9 cellular contexts compared by ENCODE assay signal in the genomic region with DNA sequence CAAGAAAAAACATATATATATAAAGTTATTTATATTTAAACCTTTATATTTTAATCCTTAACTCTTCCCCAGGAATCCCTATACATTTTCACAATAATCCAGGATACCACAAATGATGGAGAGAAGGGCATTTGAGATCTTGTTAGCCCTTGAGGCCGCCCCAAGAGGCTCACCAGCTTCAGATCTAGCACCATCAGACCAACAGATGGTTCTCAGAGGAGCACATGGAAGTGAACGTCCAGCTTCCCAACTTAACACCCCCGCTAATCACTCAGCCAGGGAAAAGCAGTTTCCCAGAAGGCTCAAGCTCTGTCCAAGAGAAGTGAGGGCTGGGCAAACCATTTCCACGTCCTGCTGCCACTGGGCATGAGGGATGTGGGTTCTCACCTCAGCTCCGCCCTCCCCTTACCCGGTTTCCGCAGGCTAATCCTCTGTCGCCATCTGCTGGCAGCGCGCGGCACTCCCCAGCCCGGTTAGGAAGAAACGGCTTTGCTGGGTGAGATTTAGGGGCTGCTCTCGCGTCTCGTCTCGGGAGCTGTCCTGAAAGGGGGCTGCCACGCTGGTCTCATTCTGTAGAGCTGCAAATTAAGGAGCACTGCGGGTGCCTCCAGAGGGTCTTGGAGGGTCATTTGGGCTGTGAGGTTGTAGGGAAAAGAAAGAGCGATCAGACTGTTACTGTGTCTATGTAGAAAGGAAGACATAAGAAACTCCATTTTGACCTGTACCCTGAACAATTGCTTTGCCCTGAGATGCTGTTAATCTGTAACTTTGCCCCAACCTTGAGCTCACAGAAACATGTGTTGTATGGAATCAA. TPM values are rescaled to one million over a fixed set of nuclear protein-coding genes. Genes with fewer than 3 reads are reported as not detected.
DNase-seq lines count a peak whose midpoint lies in the region; ATAC-seq, FAIRE-seq and TF ChIP-seq lines count a peak whose summit lies in the region.
"Had no signal": no experiment of that assay in that cellular context is flagged by ENCODE, and none has a peak within 500 bp of the region (broad histone marks: within the 10 kb centered on the region; RNA-seq: fewer than 3 reads in every experiment).

No MANE protein-coding gene starts in this region.

- intact Hi-C loops in CD14-positive monocyte (cut with micrococcal nuclease) (no loop called here), endothelial cell of umbilical vein (cut with micrococcal nuclease) (loop anchor here (1.0 kb wide), 4 partner anchors 39 to 482 kb away; no protein-coding TSS in a partner anchor)

- peaks cover 0 to 3% (median 0%) of the 10 kb centered on the region in 3 donors for H3K27me3 Mint-ChIP-seq in CD14-positive monocyte (ENCODE audit: low read depth in 3 of 3)

- CTCF ChIA-PET in endothelial cell of umbilical vein (lab: Charles Lee): interaction anchor here (0.5 to 2.3 kb wide), 49 partner anchors 8 to 1568 kb away, joined by 3 to 59 read pairs (median 5); partner anchors contain the start of genes DTX4, FAM111B and OR9I1

- FAIRE-seq in endothelial cell of umbilical vein (lab: Jason Lieb, UNC): peak; percentile 78

- peaks cover 60 to 65% of the 10 kb centered on the region in 2 donors for H3K36me3 Mint-ChIP-seq in CD14-positive monocyte

- peak overlapping the region; percentile 78 to 97 for H3K4me3 Mint-ChIP-seq in CD14-positive monocyte

- H3K4me3 ChIP-seq in NT2/D1 (ENCODE audit: insufficient read length, low read depth) (no peak overlapping the region), endothelial cell of umbilical vein (replicated peaks in 1 of 3; ENCODE audit: insufficient read depth in 1 of 3, low read depth in 1 of 3, low read length in 3 of 3) (no peak overlapping the region)

- H3K9me3 ChIP-seq in NT2/D1 (ENCODE audit: insufficient read depth, low read length): peaks cover 28% of the 10 kb centered on the region; the same call in 1 of the 2 replicates
- H3K9me3 ChIP-seq in endothelial cell of umbilical vein (replicated peaks; ENCODE audit: control insufficient read depth, insufficient read depth, low read length): peaks cover 2% of the 10 kb centered on the region

- H3K9ac ChIP-seq in NT2/D1 (ENCODE audit: insufficient read length, low read depth) (peak overlapping the region; percentile 65), endothelial cell of umbilical vein (replicated peaks; ENCODE audit: extremely low read depth, insufficient read depth, low read length) (peak overlapping the region; percentile 20)

- H3K4me1 ChIP-seq in NT2/D1 (ENCODE audit: insufficient read depth, insufficient read length) (no peaks in the 10 kb centered on the region), endothelial cell of umbilical vein (ENCODE audit: control insufficient read depth, extremely low read depth, insufficient read depth, low read length) (no peaks in the 10 kb centered on the region)

- peaks cover 13% of the 10 kb centered on the region for H3K27me3 ChIP-seq in NT2/D1 (ENCODE audit: insufficient read depth, insufficient read length)
- H3K27me3 ChIP-seq in endothelial cell of umbilical vein (ENCODE audit: control insufficient read depth in 2 of 2, insufficient read depth in 2 of 2, low read length in 2 of 2): no peaks in the 10 kb centered on the region

- DNase-seq in CD14-positive monocyte (ENCODE audit: low spot score) (peak; percentile 76), NT2/D1 (ENCODE audit: low read depth, low spot score) (peak; percentile 69), endothelial cell of umbilical vein (ENCODE audit: low read depth, low spot score) (peak; percentile 82), myocyte (ENCODE audit: low read depth) (peak; percentile 82)
- DNase-seq in activated CD8-positive, alpha-beta memory T cell treated with anti-CD3 and anti-CD28 coated beads, Interleukin-2, amount 50 U/mL, for 1 hour (ENCODE audit: extremely low read depth): peak; percentile 46
- peak; percentile 96 for DNase-seq in stimulated activated CD8-positive, alpha-beta memory T cell treated with anti-CD3 and anti-CD28 coated beads, Interleukin-4, amount 100 ng/mL, for 48 hours

- POLR2A ChIA-PET in endothelial cell of umbilical vein (lab: Charles Lee): no interaction called here

- H3K9me1 ChIP-seq in endothelial cell of umbilical vein (replicated peaks; ENCODE audit: control insufficient read depth, extremely low read depth, insufficient read depth, low read length): no peaks in the 10 kb centered on the region

- H3K79me2 ChIP-seq in endothelial cell of umbilical vein (ENCODE audit: control insufficient read depth, insufficient read depth, low read length): no peaks in the 10 kb centered on the region

- no peak for TF ChIP-seq POLR2A in endothelial cell of umbilical vein (IDR thresholded peaks at IDR 0.05; ENCODE audit: low read depth, low read length)

- H4K20me1 ChIP-seq in endothelial cell of umbilical vein (replicated peaks; ENCODE audit: control insufficient read depth, extremely low read depth, insufficient read depth, low read length): no peaks in the 10 kb centered on the region

- peak overlapping the region; percentile 42 for H3K4me2 ChIP-seq in endothelial cell of umbilical vein (ENCODE audit: insufficient read depth, low read length)

- peak; percentile 95 for ATAC-seq in GM19455 (IDR thresholded peaks at IDR 0.05; ENCODE audit: unreplicated experiment)
- peak; percentile 96 for ATAC-seq in HG03565 (IDR thresholded peaks at IDR 0.05; ENCODE audit: unreplicated experiment)

- peaks cover 18 to 27% (median 23%) of the 10 kb centered on the region in 7 donors for H3K9me3 Mint-ChIP-seq in CD14-positive monocyte

- peak overlapping the region in 5 of 7 donors; percentile 19 to 87 (median 62) for H3K27ac Mint-ChIP-seq in CD14-positive monocyte

- TF ChIP-seq CTCF in CD14-positive monocyte (IDR thresholded peaks at IDR 0.05): peak; percentile 97
- peak; percentile 98 to 99 for TF ChIP-seq CTCF in endothelial cell of umbilical vein (IDR thresholded peaks at IDR 0.05; ENCODE audit: extremely low read depth in 1 of 2, insufficient read depth in 1 of 2, low read depth in 1 of 2, low read length in 2 of 2)

- no peak overlapping the region for H3K27ac ChIP-seq in endothelial cell of umbilical vein (ENCODE audit: insufficient read depth, low read depth, low read length)

- H3K4me1 Mint-ChIP-seq in CD14-positive monocyte: peaks cover 6% of the 10 kb centered on the region

- H3K36me3 ChIP-seq in NT2/D1 (ENCODE audit: insufficient read depth, insufficient read length, low read length) (no peaks in the 10 kb centered on the region), endothelial cell of umbilical vein (ENCODE audit: control insufficient read depth in 2 of 2, extremely low read depth in 1 of 2, insufficient read depth in 2 of 2, low read length in 2 of 2) (no peaks in the 10 kb centered on the region)

- BruUV-seq in endothelial cell of umbilical vein (replicated peaks; lab: Mats Ljungman, UMichigan): no TSS peak

- peak overlapping the region; percentile 91 for H2AFZ ChIP-seq in endothelial cell of umbilical vein (ENCODE audit: low read depth, low read length)

- dilution Hi-C loops in endothelial cell of umbilical vein (cut with MboI; ENCODE audit: extremely low pct_ligation_motif_present, low sequenced_read_pairs): no loop called here

TF ChIP-seq in endothelial cell of umbilical vein, 7 proteins besides CTCF, POLR2A, EP300 and RAD21 (continues in another document):
- no peak for TF ChIP-seq JUN (IDR thresholded peaks at IDR 0.05; ENCODE audit: borderline replicate concordance, insufficient read depth, insufficient read length, low read depth)

RNA-seq across cellular contexts. Expression of gene FAM111A, which starts 6.8 kb away (rescaled TPM):
- polyA plus RNA-seq in CD14-positive monocyte: 10 to 100 TPM; 34.6 to 55.7 TPM
- 53.0 and 57.4 TPM in 2 replicates for total RNA-seq in endothelial cell of umbilical vein
- 13.6 and 20.1 TPM in 2 replicates for polyA plus RNA-seq in endothelial cell of umbilical vein
- polyA plus RNA-seq in endothelial cell of umbilical vein (2011; cell fraction: cytosol; rRNA removed): 20.4 and 22.5 TPM in 2 replicates
- polyA plus RNA-seq in endothelial cell of umbilical vein (2011; cell fraction: nucleus; rRNA removed): 112 and 119 TPM in 2 replicates
- polyA plus RNA-seq in endothelial cell of umbilical vein (2012): 20.2 and 27.4 TPM in 2 replicates
- polyA minus RNA-seq in endothelial cell of umbilical vein: 32.8 and 33.6 TPM in 2 replicates
- polyA minus RNA-seq in endothelial cell of umbilical vein (2011; cell fraction: cytosol; rRNA and poly(A)+ RNA removed): 19.9 TPM
- polyA minus RNA-seq in endothelial cell of umbilical vein (2011; cell fraction: nucleus; rRNA and poly(A)+ RNA removed): 38.8 and 47.7 TPM in 2 replicates
- total RNA-seq in myocyte: 12.6 and 13.3 TPM in 2 replicates
- 10.1 TPM for polyA plus RNA-seq in myocyte (2012)

RNA-seq across cellular contexts. Expression of gene FAM111B, which starts 28.8 kb away (rescaled TPM):
- polyA plus RNA-seq in CD14-positive monocyte (under 1 TPM in 1 of 2 donors, not detected in 1; 0.09 TPM), endothelial cell of umbilical vein (2.0 and 2.7 TPM in 2 replicates)
- total RNA-seq in endothelial cell of umbilical vein (17.4 and 21.9 TPM in 2 replicates), myocyte (0.05 and 1.7 TPM in 2 replicates)
- polyA plus RNA-seq in endothelial cell of umbilical vein (2011; cell fraction: cytosol; rRNA removed): 5.8 and 6.6 TPM in 2 replicates
- 5.8 and 7.2 TPM in 2 replicates for polyA plus RNA-seq in endothelial cell of umbilical vein (2011; cell fraction: nucleus; rRNA removed)
- 6.1 and 12.9 TPM in 2 replicates for polyA plus RNA-seq in endothelial cell of umbilical vein (2012)
- 5.5 and 7.1 TPM in 2 replicates for polyA minus RNA-seq in endothelial cell of umbilical vein
- 22.5 TPM for polyA minus RNA-seq in endothelial cell of umbilical vein (2011; cell fraction: cytosol; rRNA and poly(A)+ RNA removed)
- polyA minus RNA-seq in endothelial cell of umbilical vein (2011; cell fraction: nucleus; rRNA and poly(A)+ RNA removed): 13.1 and 21.8 TPM in 2 replicates
- 0.03 TPM for polyA plus RNA-seq in myocyte (2012)

RNA-seq across cellular contexts. Expression of gene DTX4, which starts 36.1 kb away (rescaled TPM):
- 1 to 10 TPM; 1.1 to 1.9 TPM for polyA plus RNA-seq in CD14-positive monocyte
- 0.51 and 0.91 TPM in 2 replicates for total RNA-seq in endothelial cell of umbilical vein
- polyA plus RNA-seq in endothelial cell of umbilical vein: 0.06 and 0.08 TPM in 2 replicates
- polyA plus RNA-seq in endothelial cell of umbilical vein (2011; cell fraction: cytosol; rRNA removed): 0.06 and 0.08 TPM in 2 replicates
- polyA plus RNA-seq in endothelial cell of umbilical vein (2011; cell fraction: nucleus; rRNA removed): 0.14 and 0.18 TPM in 2 replicates
- 0.27 and 0.49 TPM in 2 replicates for polyA plus RNA-seq in endothelial cell of umbilical vein (2012)
- polyA minus RNA-seq in endothelial cell of umbilical vein: 0.19 and 0.34 TPM in 2 replicates
- polyA minus RNA-seq in endothelial cell of umbilical vein (2011; cell fraction: cytosol; rRNA and poly(A)+ RNA removed): 5.6 TPM
- polyA minus RNA-seq in endothelial cell of umbilical vein (2011; cell fraction: nucleus; rRNA and poly(A)+ RNA removed): 0.05 and 0.24 TPM in 2 replicates
- 7.9 and 8.2 TPM in 2 replicates for total RNA-seq in myocyte
- 53.3 TPM for polyA plus RNA-seq in myocyte (2012)

RNA-seq across cellular contexts. Expression of gene GLYATL1B, which starts 49.7 kb away (rescaled TPM):
- polyA plus RNA-seq in CD14-positive monocyte (not detected), endothelial cell of umbilical vein (not detected in 2 replicates)
- total RNA-seq in endothelial cell of umbilical vein (not detected in 2 replicates), myocyte (not detected in 2 replicates)
- polyA plus RNA-seq in endothelial cell of umbilical vein (2011; cell fraction: cytosol; rRNA removed): not detected in 2 replicates
- polyA plus RNA-seq in endothelial cell of umbilical vein (2011; cell fraction: nucleus; rRNA removed): not detected in 2 replicates
- not detected in 2 replicates for polyA plus RNA-seq in endothelial cell of umbilical vein (2012)
- not detected in 2 replicates for polyA minus RNA-seq in endothelial cell of umbilical vein
- polyA minus RNA-seq in endothelial cell of umbilical vein (2011; cell fraction: cytosol; rRNA and poly(A)+ RNA removed): not detected
- not detected in 2 replicates for polyA minus RNA-seq in endothelial cell of umbilical vein (2011; cell fraction: nucleus; rRNA and poly(A)+ RNA removed)
- not detected for polyA plus RNA-seq in myocyte (2012)
- total RNA-seq: T-helper 1 cell treated with Interleukin-12 subunit alpha and Interleukin-12 subunit beta and Interleukin-4 antibody, amounts not matched to agents 30 ng/mL and 1 ng/mL, for 36 hours had no signal

Comparison
In these comparisons a context has a peak if more than half of its experiments do, and no peak if none do; other contexts are left out.
1. DNase-seq: peak in every context shown above with its lines; median percentile 96 in stimulated activated CD8-positive, alpha-beta memory T cell treated with anti-CD3 and anti-CD28 coated beads, Interleukin-4, amount 100 ng/mL, for 48 hours; 82 in endothelial cell of umbilical vein; 82 in myocyte; 76 in CD14-positive monocyte; 69 in NT2/D1; 46 in activated CD8-positive, alpha-beta memory T cell treated with anti-CD3 and anti-CD28 coated beads, Interleukin-2, amount 50 U/mL, for 1 hour.